16 cellular contexts compared by ENCODE assay signal in genomic region chr1:155327981-155328380, GRCh38. TPM values are rescaled to one million over a fixed set of nuclear protein-coding genes. Genes with fewer than 3 reads are reported as not detected.
"Had no signal": no experiment of that assay in that cellular context is flagged by ENCODE, and none has a peak within 500 bp of the region (broad histone marks: within the 10 kb centered on the region; RNA-seq: fewer than 3 reads in every experiment).

No MANE protein-coding gene starts in this region.

- H3K4me3 ChIP-seq: lower lobe of right lung, psoas muscle, right lobe of liver, upper lobe of left lung had no signal

- H3K27ac Mint-ChIP-seq: stimulated activated memory B cell treated with anti-CD40 and anti-IgM and Interleukin-4, amounts not matched to agents 10 μg/mL and 1 μg/mL and 100 μg/mL, for 72 hours; T-helper 1 cell treated with Interleukin-12 subunit alpha and Interleukin-12 subunit beta and Interleukin-4 antibody, amounts not matched to agents 30 μg/mL and 1 μg/mL, for 36 hours; WTC11 had no signal

- DNase-seq: activated naive CD4-positive, alpha-beta T cell treated with anti-CD3 and anti-CD28 coated beads for 36 hours; amniotic stem cell; cerebellar nuclear complex; hypothalamus; lower lobe of right lung; naive thymus-derived CD8-positive, alpha-beta T cell; psoas muscle; right lobe of liver; upper lobe of left lung had no signal

- H3K9me3 Mint-ChIP-seq: activated naive CD4-positive, alpha-beta T cell treated with anti-CD3 and anti-CD28 coated beads for 36 hours; naive thymus-derived CD8-positive, alpha-beta T cell; stimulated activated memory B cell treated with anti-CD40 and anti-IgM and Interleukin-4, amounts not matched to agents 10 μg/mL and 1 μg/mL and 100 μg/mL, for 72 hours; T-helper 1 cell treated with Interleukin-12 subunit alpha and Interleukin-12 subunit beta and Interleukin-4 antibody, amounts not matched to agents 30 μg/mL and 1 μg/mL, for 36 hours; WTC11 had no signal

- ATAC-seq: esophagus mucosa; lower lobe of right lung; naive thymus-derived CD8-positive, alpha-beta T cell; psoas muscle; right lobe of liver; stimulated activated memory B cell treated with anti-CD40 and anti-IgM and Interleukin-4, amounts not matched to agents 10 μg/mL and 1 μg/mL and 100 μg/mL, for 72 hours; WTC11 had no signal

- H3K27me3 Mint-ChIP-seq: naive thymus-derived CD8-positive, alpha-beta T cell; stimulated activated memory B cell treated with anti-CD40 and anti-IgM and Interleukin-4, amounts not matched to agents 10 μg/mL and 1 μg/mL and 100 μg/mL, for 72 hours had no signal

- H3K27ac ChIP-seq: lower lobe of right lung, psoas muscle, right lobe of liver, upper lobe of left lung had no signal

- H3K27me3 ChIP-seq: right lobe of liver, upper lobe of left lung had no signal

- H3K4me3 Mint-ChIP-seq: activated naive CD4-positive, alpha-beta T cell treated with anti-CD3 and anti-CD28 coated beads for 36 hours; stimulated activated memory B cell treated with anti-CD40 and anti-IgM and Interleukin-4, amounts not matched to agents 10 μg/mL and 1 μg/mL and 100 μg/mL, for 72 hours; T-helper 1 cell treated with Interleukin-12 subunit alpha and Interleukin-12 subunit beta and Interleukin-4 antibody, amounts not matched to agents 30 μg/mL and 1 μg/mL, for 36 hours; WTC11 had no signal

- H3K9me3 ChIP-seq: lower lobe of right lung, psoas muscle, right lobe of liver, upper lobe of left lung had no signal

RNA-seq across cellular contexts. Expression of gene PKLR, which starts 26.7 kb away (rescaled TPM):
- total RNA-seq: activated naive CD4-positive, alpha-beta T cell treated with anti-CD3 and anti-CD28 coated beads for 36 hours; dermis microvascular lymphatic vessel endothelial cell; lower lobe of right lung; mononuclear cell; naive thymus-derived CD8-positive, alpha-beta T cell; omental fat pad; psoas muscle had no signal
